In the genomic region with DNA sequence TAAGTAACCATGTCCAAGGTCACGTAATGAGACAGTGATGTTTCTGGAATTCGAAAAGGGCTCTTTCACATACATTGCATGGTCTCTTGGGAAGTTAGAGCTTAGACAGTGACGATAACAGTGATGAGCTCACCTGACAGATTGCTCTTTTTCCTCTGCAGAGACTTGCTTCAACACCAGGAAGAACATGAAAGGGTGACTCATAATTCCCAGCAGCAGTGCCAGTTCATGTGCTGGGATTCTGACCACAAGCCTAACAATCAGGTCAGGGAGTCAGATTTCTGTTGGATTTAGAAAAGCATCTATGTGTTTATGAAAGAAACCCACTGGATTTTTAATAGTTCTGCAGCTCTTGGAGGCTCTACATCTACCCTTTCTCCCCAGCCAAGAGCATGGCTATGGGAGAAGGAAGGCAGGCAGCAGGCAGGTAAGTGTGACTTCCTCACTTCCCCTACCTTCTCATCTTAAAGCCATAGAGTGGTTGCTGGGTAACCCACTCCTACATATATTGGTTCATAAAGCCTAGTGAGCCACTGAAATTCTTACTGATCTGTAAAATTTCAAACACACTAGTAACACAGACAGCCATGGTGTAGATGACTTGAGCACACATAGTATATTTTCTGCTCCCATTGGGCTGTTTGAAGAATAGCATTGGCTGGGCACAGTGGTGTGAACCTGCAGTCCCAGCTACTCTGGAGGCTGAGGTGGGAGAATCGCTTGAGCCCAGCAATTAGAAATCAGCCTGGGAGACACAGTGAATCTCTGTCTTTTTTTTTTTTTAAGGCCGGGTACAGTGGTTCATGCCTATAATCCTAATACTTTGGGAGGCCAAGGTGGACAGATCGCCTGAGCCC, we compare ENCODE assay signal across 1 cellular context.
TF ChIP-seq lines count a peak whose summit lies in the region.

No MANE protein-coding gene starts in this region.

TF ChIP-seq in H1, 55 proteins besides CTCF, POLR2A, EP300 and RAD21 (continued from another document):
- TF ChIP-seq, protein P1, sequence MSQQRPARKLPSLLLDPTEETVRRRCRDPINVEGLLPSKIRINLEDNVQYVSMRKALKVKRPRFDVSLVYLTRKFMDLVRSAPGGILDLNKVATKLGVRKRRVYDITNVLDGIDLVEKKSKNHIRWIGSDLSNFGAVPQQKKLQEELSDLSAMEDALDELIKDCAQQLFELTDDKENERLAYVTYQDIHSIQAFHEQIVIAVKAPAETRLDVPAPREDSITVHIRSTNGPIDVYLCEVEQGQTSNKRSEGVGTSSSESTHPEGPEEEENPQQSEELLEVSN (IDR thresholded peaks at IDR 0.05): no peak
